In the genomic region with DNA sequence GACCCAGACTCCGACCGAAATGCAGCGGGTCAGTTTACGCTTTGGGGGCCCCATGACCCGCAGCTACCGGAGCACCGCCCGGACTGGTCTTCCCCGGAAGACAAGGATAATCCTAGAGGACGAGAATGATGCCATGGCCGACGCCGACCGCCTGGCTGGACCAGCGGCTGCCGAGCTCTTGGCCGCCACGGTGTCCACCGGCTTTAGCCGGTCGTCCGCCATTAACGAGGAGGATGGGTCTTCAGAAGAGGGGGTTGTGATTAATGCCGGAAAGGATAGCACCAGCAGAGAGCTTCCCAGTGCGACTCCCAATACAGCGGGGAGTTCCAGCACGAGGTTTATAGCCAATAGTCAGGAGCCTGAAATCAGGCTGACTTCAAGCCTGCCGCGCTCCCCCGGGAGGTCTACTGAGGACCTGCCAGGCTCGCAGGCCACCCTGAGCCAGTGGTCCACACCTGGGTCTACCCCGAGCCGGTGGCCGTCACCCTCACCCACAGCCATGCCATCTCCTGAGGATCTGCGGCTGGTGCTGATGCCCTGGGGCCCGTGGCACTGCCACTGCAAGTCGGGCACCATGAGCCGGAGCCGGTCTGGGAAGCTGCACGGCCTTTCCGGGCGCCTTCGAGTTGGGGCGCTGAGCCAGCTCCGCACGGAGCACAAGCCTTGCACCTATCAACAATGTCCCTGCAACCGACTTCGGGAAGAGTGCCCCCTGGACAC, we compare ENCODE assay signal across 1 cellular context.
A peak's percentile ranks its signal among the peaks of the same experiment; 100 is the strongest.
TF ChIP-seq lines count a peak whose summit lies in the region.

No MANE protein-coding gene starts in this region.

TF ChIP-seq in HepG2, 621 proteins besides CTCF, POLR2A, EP300 and RAD21 (continued from another document and continues in another):
- TF ChIP-seq, protein P1, sequence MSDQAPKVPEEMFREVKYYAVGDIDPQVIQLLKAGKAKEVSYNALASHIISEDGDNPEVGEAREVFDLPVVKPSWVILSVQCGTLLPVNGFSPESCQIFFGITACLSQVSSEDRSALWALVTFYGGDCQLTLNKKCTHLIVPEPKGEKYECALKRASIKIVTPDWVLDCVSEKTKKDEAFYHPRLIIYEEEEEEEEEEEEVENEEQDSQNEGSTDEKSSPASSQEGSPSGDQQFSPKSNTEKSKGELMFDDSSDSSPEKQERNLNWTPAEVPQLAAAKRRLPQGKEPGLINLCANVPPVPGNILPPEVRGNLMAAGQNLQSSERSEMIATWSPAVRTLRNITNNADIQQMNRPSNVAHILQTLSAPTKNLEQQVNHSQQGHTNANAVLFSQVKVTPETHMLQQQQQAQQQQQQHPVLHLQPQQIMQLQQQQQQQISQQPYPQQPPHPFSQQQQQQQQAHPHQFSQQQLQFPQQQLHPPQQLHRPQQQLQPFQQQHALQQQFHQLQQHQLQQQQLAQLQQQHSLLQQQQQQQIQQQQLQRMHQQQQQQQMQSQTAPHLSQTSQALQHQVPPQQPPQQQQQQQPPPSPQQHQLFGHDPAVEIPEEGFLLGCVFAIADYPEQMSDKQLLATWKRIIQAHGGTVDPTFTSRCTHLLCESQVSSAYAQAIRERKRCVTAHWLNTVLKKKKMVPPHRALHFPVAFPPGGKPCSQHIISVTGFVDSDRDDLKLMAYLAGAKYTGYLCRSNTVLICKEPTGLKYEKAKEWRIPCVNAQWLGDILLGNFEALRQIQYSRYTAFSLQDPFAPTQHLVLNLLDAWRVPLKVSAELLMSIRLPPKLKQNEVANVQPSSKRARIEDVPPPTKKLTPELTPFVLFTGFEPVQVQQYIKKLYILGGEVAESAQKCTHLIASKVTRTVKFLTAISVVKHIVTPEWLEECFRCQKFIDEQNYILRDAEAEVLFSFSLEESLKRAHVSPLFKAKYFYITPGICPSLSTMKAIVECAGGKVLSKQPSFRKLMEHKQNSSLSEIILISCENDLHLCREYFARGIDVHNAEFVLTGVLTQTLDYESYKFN (CRISPR knock-in tag; conservative IDR thresholded peaks at IDR 0.05), result no peak; the same call in 1 of the 2 replicates
- TF ChIP-seq, protein P2, sequence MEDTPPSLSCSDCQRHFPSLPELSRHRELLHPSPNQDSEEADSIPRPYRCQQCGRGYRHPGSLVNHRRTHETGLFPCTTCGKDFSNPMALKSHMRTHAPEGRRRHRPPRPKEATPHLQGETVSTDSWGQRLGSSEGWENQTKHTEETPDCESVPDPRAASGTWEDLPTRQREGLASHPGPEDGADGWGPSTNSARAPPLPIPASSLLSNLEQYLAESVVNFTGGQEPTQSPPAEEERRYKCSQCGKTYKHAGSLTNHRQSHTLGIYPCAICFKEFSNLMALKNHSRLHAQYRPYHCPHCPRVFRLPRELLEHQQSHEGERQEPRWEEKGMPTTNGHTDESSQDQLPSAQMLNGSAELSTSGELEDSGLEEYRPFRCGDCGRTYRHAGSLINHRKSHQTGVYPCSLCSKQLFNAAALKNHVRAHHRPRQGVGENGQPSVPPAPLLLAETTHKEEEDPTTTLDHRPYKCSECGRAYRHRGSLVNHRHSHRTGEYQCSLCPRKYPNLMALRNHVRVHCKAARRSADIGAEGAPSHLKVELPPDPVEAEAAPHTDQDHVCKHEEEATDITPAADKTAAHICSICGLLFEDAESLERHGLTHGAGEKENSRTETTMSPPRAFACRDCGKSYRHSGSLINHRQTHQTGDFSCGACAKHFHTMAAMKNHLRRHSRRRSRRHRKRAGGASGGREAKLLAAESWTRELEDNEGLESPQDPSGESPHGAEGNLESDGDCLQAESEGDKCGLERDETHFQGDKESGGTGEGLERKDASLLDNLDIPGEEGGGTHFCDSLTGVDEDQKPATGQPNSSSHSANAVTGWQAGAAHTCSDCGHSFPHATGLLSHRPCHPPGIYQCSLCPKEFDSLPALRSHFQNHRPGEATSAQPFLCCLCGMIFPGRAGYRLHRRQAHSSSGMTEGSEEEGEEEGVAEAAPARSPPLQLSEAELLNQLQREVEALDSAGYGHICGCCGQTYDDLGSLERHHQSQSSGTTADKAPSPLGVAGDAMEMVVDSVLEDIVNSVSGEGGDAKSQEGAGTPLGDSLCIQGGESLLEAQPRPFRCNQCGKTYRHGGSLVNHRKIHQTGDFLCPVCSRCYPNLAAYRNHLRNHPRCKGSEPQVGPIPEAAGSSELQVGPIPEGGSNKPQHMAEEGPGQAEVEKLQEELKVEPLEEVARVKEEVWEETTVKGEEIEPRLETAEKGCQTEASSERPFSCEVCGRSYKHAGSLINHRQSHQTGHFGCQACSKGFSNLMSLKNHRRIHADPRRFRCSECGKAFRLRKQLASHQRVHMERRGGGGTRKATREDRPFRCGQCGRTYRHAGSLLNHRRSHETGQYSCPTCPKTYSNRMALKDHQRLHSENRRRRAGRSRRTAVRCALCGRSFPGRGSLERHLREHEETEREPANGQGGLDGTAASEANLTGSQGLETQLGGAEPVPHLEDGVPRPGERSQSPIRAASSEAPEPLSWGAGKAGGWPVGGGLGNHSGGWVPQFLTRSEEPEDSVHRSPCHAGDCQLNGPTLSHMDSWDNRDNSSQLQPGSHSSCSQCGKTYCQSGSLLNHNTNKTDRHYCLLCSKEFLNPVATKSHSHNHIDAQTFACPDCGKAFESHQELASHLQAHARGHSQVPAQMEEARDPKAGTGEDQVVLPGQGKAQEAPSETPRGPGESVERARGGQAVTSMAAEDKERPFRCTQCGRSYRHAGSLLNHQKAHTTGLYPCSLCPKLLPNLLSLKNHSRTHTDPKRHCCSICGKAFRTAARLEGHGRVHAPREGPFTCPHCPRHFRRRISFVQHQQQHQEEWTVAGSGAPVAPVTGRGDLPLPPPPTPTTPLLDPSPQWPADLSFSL (CRISPR knock-in tag; IDR thresholded peaks at IDR 0.05), result no peak
- TF ChIP-seq, protein P3, sequence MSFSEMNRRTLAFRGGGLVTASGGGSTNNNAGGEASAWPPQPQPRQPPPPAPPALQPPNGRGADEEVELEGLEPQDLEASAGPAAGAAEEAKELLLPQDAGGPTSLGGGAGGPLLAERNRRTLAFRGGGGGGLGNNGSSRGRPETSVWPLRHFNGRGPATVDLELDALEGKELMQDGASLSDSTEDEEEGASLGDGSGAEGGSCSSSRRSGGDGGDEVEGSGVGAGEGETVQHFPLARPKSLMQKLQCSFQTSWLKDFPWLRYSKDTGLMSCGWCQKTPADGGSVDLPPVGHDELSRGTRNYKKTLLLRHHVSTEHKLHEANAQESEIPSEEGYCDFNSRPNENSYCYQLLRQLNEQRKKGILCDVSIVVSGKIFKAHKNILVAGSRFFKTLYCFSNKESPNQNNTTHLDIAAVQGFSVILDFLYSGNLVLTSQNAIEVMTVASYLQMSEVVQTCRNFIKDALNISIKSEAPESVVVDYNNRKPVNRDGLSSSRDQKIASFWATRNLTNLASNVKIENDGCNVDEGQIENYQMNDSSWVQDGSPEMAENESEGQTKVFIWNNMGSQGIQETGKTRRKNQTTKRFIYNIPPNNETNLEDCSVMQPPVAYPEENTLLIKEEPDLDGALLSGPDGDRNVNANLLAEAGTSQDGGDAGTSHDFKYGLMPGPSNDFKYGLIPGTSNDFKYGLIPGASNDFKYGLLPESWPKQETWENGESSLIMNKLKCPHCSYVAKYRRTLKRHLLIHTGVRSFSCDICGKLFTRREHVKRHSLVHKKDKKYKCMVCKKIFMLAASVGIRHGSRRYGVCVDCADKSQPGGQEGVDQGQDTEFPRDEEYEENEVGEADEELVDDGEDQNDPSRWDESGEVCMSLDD (CRISPR knock-in tag; IDR thresholded peaks at IDR 0.05; ENCODE audit: borderline replicate concordance), result 0 out of 2 replicates have a peak, but pooled peaks have one; percentile 46
- peak; percentile 65 for TF ChIP-seq YY1 (IDR thresholded peaks at IDR 0.05; ENCODE audit: insufficient read depth, insufficient replicate concordance, low read depth, low read length)
- no peak for TF ChIP-seq FIP1L1 (IDR thresholded peaks at IDR 0.05; ENCODE audit: borderline replicate concordance, insufficient read depth, low read depth, low read length)
- no peak for TF ChIP-seq ZNF672 (CRISPR knock-in tag; IDR thresholded peaks at IDR 0.05)
- no peak for TF ChIP-seq TGIF2 (CRISPR knock-in tag; IDR thresholded peaks at IDR 0.05)
- TF ChIP-seq, protein P4, sequence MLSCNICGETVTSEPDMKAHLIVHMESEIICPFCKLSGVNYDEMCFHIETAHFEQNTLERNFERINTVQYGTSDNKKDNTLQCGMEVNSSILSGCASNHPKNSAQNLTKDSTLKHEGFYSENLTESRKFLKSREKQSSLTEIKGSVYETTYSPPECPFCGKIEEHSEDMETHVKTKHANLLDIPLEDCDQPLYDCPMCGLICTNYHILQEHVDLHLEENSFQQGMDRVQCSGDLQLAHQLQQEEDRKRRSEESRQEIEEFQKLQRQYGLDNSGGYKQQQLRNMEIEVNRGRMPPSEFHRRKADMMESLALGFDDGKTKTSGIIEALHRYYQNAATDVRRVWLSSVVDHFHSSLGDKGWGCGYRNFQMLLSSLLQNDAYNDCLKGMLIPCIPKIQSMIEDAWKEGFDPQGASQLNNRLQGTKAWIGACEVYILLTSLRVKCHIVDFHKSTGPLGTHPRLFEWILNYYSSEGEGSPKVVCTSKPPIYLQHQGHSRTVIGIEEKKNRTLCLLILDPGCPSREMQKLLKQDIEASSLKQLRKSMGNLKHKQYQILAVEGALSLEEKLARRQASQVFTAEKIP (CRISPR knock-in tag; IDR thresholded peaks at IDR 0.05; ENCODE audit: borderline replicate concordance), result no peak
- TF ChIP-seq ZNF333 (CRISPR knock-in tag; IDR thresholded peaks at IDR 0.05; ENCODE audit: borderline replicate concordance), result peak; percentile 39; the same call in 1 of the 2 replicates
- no peak for TF ChIP-seq ZNF644 (CRISPR knock-in tag; IDR thresholded peaks at IDR 0.05; ENCODE audit: low read depth)
- TF ChIP-seq ZNF589 (CRISPR knock-in tag; conservative IDR thresholded peaks at IDR 0.05), result no peak
- no peak for TF ChIP-seq RFX3 (CRISPR knock-in tag; IDR thresholded peaks at IDR 0.05)
- no peak for TF ChIP-seq KDM5A (IDR thresholded peaks at IDR 0.05; ENCODE audit: borderline replicate concordance, low read length)
- TF ChIP-seq SALL2 (CRISPR knock-in tag; IDR thresholded peaks at IDR 0.05), result peak; percentile 40; the same call in 1 of the 2 replicates
- TF ChIP-seq ZFX (CRISPR knock-in tag; IDR thresholded peaks at IDR 0.05; ENCODE audit: low read depth), result peak; percentile 48; the same call in 1 of the 2 replicates
- TF ChIP-seq, protein P5, sequence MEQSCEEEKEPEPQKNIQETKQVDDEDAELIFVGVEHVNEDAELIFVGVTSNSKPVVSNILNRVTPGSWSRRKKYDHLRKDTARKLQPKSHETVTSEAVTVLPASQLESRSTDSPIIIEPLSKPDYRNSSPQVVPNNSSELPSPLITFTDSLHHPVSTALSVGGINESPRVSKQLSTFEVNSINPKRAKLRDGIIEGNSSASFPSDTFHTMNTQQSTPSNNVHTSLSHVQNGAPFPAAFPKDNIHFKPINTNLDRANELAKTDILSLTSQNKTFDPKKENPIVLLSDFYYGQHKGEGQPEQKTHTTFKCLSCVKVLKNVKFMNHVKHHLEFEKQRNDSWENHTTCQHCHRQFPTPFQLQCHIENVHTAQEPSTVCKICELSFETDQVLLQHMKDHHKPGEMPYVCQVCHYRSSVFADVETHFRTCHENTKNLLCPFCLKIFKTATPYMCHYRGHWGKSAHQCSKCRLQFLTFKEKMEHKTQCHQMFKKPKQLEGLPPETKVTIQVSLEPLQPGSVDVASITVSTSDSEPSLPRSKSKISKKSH (CRISPR knock-in tag; IDR thresholded peaks at IDR 0.05; ENCODE audit: borderline replicate concordance), result no peak; the same call in 1 of the 2 replicates
- TF ChIP-seq HNF4G (IDR thresholded peaks at IDR 0.05; ENCODE audit: borderline replicate concordance, low read depth, low read length), result no peak
- TF ChIP-seq HNF4G (CRISPR knock-in tag; IDR thresholded peaks at IDR 0.05; ENCODE audit: borderline replicate concordance, low read depth), result no peak
- TF ChIP-seq, protein P6, sequence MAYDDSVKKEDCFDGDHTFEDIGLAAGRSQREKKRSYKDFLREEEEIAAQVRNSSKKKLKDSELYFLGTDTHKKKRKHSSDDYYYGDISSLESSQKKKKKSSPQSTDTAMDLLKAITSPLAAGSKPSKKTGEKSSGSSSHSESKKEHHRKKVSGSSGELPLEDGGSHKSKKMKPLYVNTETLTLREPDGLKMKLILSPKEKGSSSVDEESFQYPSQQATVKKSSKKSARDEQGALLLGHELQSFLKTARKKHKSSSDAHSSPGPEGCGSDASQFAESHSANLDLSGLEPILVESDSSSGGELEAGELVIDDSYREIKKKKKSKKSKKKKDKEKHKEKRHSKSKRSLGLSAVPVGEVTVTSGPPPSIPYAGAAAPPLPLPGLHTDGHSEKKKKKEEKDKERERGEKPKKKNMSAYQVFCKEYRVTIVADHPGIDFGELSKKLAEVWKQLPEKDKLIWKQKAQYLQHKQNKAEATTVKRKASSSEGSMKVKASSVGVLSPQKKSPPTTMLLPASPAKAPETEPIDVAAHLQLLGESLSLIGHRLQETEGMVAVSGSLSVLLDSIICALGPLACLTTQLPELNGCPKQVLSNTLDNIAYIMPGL (CRISPR knock-in tag; IDR thresholded peaks at IDR 0.05; ENCODE audit: borderline replicate concordance in 1 of 2, low read depth in 1 of 2), result peak; percentile 89 to 93
- no peak for TF ChIP-seq NCOA5 (CRISPR knock-in tag; IDR thresholded peaks at IDR 0.05)
- no peak for TF ChIP-seq TMF1 (CRISPR knock-in tag; IDR thresholded peaks at IDR 0.05; ENCODE audit: low read depth)
- no peak; the same call in 1 of the 2 replicates for TF ChIP-seq TBX2 (CRISPR knock-in tag; IDR thresholded peaks at IDR 0.05; ENCODE audit: borderline replicate concordance)
- no peak for TF ChIP-seq NFYC (CRISPR knock-in tag; IDR thresholded peaks at IDR 0.05)
- TF ChIP-seq, protein P7, sequence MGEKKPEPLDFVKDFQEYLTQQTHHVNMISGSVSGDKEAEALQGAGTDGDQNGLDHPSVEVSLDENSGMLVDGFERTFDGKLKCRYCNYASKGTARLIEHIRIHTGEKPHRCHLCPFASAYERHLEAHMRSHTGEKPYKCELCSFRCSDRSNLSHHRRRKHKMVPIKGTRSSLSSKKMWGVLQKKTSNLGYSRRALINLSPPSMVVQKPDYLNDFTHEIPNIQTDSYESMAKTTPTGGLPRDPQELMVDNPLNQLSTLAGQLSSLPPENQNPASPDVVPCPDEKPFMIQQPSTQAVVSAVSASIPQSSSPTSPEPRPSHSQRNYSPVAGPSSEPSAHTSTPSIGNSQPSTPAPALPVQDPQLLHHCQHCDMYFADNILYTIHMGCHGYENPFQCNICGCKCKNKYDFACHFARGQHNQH (CRISPR knock-in tag; IDR thresholded peaks at IDR 0.05), result no peak
- peak; percentile 70; the same call in 1 of the 2 replicates for TF ChIP-seq PAX8 (CRISPR knock-in tag; IDR thresholded peaks at IDR 0.05; ENCODE audit: borderline replicate concordance)
- TF ChIP-seq, protein P8, sequence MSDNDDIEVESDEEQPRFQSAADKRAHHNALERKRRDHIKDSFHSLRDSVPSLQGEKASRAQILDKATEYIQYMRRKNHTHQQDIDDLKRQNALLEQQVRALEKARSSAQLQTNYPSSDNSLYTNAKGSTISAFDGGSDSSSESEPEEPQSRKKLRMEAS (IDR thresholded peaks at IDR 0.05), result no peak; the same call in 1 of the 2 replicates
- TF ChIP-seq ZNF747 (CRISPR knock-in tag; IDR thresholded peaks at IDR 0.05; ENCODE audit: borderline replicate concordance), result no peak
- TF ChIP-seq ZNF451 (CRISPR knock-in tag; IDR thresholded peaks at IDR 0.05), result no peak
- no peak for TF ChIP-seq RARG (CRISPR knock-in tag; IDR thresholded peaks at IDR 0.05; ENCODE audit: low read depth)
- TF ChIP-seq MTA3 (CRISPR knock-in tag; IDR thresholded peaks at IDR 0.05), result no peak
- TF ChIP-seq, protein P9, sequence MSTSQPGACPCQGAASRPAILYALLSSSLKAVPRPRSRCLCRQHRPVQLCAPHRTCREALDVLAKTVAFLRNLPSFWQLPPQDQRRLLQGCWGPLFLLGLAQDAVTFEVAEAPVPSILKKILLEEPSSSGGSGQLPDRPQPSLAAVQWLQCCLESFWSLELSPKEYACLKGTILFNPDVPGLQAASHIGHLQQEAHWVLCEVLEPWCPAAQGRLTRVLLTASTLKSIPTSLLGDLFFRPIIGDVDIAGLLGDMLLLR (CRISPR knock-in tag; IDR thresholded peaks at IDR 0.05), result no peak
- TF ChIP-seq ZNF143 (CRISPR knock-in tag; IDR thresholded peaks at IDR 0.05), result no peak
- TF ChIP-seq PHB2 (IDR thresholded peaks at IDR 0.05; ENCODE audit: partially characterized antibody), result no peak
